9 cellular contexts compared by ENCODE assay signal in the genomic region with DNA sequence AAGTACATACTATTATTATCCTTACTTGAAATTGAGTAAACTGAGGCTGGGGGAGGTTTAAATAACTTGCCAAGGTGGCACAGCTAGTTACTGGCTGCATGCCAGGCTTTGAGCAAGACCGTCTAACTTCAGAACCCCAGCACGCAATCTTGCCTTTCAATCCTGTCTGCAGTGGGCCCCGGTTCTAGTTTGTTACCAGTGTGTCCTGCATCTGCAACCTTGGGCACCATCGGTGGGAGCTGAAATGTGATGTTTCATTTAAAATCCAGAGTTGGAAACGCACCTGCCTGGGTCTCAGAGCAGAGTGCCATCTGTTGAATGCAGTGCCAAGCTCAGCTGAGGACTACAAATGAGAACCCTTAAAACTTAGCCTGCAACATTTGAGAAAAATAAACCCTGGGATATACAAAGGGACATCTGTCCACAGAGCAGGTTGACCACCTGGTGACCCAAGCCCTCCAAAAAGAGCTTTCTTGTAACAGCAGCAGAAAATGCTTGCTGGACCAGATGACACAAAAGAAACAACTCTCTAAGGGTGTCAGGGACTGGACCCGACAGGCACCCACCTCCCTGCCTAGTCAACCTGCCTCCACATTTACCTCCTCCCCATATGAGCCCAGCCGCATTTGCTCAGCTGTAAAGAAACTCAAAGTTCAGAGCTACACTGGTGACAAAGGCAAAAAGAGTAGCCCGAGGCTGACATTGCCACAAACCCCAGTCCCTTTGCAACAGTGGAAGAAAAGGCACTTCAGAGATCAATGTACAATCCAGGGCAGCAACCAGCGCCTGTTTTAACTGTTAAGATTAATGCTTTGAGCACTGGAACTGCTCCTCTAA. TPM values are rescaled to one million over a fixed set of nuclear protein-coding genes. Genes with fewer than 3 reads are reported as not detected.
DNase-seq lines count a peak whose midpoint lies in the region; ATAC-seq and FAIRE-seq lines count a peak whose summit lies in the region.
"Had no signal": no experiment of that assay in that cellular context is flagged by ENCODE, and none has a peak within 500 bp of the region (broad histone marks: within the 10 kb centered on the region; RNA-seq: fewer than 3 reads in every experiment).

No MANE protein-coding gene starts in this region.

- CTCF ChIA-PET in activated CD4-positive, alpha-beta memory T cell treated with anti-CD3 and anti-CD28 coated beads for 36 hours (lab: Charles Lee) = interaction anchor here (0.6 to 9.8 kb wide), 9 partner anchors 8 to 168 kb away, joined by 3 to 161 read pairs (median 5); no protein-coding TSS in a partner anchor

- H3K4me3 ChIP-seq in HUES48 (ENCODE audit: low read depth, low read length) = peak overlapping the region; percentile 76

- intact Hi-C loops in activated CD4-positive, alpha-beta memory T cell treated with anti-CD3 and anti-CD28 coated beads for 36 hours (cut with micrococcal nuclease) = loop anchor here (5.0 kb wide), 1 partner anchor 51 kb away; no protein-coding TSS in a partner anchor
- intact Hi-C loops in left colon (cut with DNase I, micrococcal nuclease) = no loop called here

- H3K4me1 ChIP-seq in HUES48 (ENCODE audit: control insufficient read depth, insufficient read depth, low read length) = peaks cover 10% of the 10 kb centered on the region

- H3K27ac ChIP-seq in HUES48 (ENCODE audit: low read depth, low read length) = no peak overlapping the region

- no peaks in the 10 kb centered on the region for H3K9me3 ChIP-seq in HUES48 (ENCODE audit: control insufficient read depth, insufficient read depth, low read length)

- H3K9ac ChIP-seq in HUES48 (ENCODE audit: low read depth, low read length) = no peak overlapping the region

- no peak for FAIRE-seq in urothelium cell line (lab: Jason Lieb, UNC)

- no peak overlapping the region for H3K27ac Mint-ChIP-seq in activated CD4-positive, alpha-beta memory T cell treated with anti-CD3 and anti-CD28 coated beads for 36 hours
- no peak overlapping the region for H3K27ac Mint-ChIP-seq in stimulated activated effector memory CD8-positive, alpha-beta T cell treated with anti-CD3 and anti-CD28 coated beads, Interleukin-12 subunit alpha, Interleukin-12 subunit beta, amount 100 ng/mL, for 72 hours
- H3K27ac Mint-ChIP-seq: activated naive CD8-positive, alpha-beta T cell treated with anti-CD3 and anti-CD28 coated beads, Interleukin-2, amount 10 ng/mL, durations not matched to agents 7 days and 5 days had no signal

- no peak for DNase-seq in activated CD4-positive, alpha-beta memory T cell treated with anti-CD3 and anti-CD28 coated beads for 36 hours
- peak; percentile 49 to 50 for DNase-seq in left colon
- no peak for DNase-seq in stimulated activated effector memory CD8-positive, alpha-beta T cell treated with anti-CD3 and anti-CD28 coated beads, Interleukin-12 subunit alpha, Interleukin-12 subunit beta, amount 100 ng/mL, for 72 hours (ENCODE audit: low spot score in 2 of 2)
- no peak for DNase-seq in urothelium cell line (ENCODE audit: low spot score)
- DNase-seq: activated naive CD8-positive, alpha-beta T cell treated with anti-CD3 and anti-CD28 coated beads, Interleukin-2, amount 10 ng/mL, durations not matched to agents 7 days and 5 days; NCI-H1436 had no signal

- POLR2A ChIA-PET in activated CD4-positive, alpha-beta memory T cell treated with anti-CD3 and anti-CD28 coated beads for 36 hours (lab: Charles Lee) = no interaction called here

- H3K4me3 Mint-ChIP-seq in activated CD4-positive, alpha-beta memory T cell treated with anti-CD3 and anti-CD28 coated beads for 36 hours = peak overlapping the region; percentile 79
- H3K4me3 Mint-ChIP-seq in stimulated activated effector memory CD8-positive, alpha-beta T cell treated with anti-CD3 and anti-CD28 coated beads, Interleukin-12 subunit alpha, Interleukin-12 subunit beta, amount 100 ng/mL, for 72 hours = peak overlapping the region; percentile 74

- ATAC-seq in left colon = peak; percentile 48
- ATAC-seq in stimulated activated effector memory CD8-positive, alpha-beta T cell treated with anti-CD3 and anti-CD28 coated beads, Interleukin-12 subunit alpha, Interleukin-12 subunit beta, amount 100 ng/mL, for 72 hours = no peak
- ATAC-seq in HG02884 (IDR thresholded peaks at IDR 0.05; ENCODE audit: unreplicated experiment) = no peak
- no peak for ATAC-seq in GM19467 (IDR thresholded peaks at IDR 0.05; ENCODE audit: unreplicated experiment)

- H3K27me3 ChIP-seq in HUES48 (ENCODE audit: control insufficient read depth, insufficient read depth, low read length) = peaks cover 45% of the 10 kb centered on the region

- H3K27me3 Mint-ChIP-seq in activated CD4-positive, alpha-beta memory T cell treated with anti-CD3 and anti-CD28 coated beads for 36 hours = peaks cover 27% of the 10 kb centered on the region

- no peaks in the 10 kb centered on the region for H3K9me3 Mint-ChIP-seq in activated CD4-positive, alpha-beta memory T cell treated with anti-CD3 and anti-CD28 coated beads for 36 hours
- no peaks in the 10 kb centered on the region for H3K9me3 Mint-ChIP-seq in stimulated activated effector memory CD8-positive, alpha-beta T cell treated with anti-CD3 and anti-CD28 coated beads, Interleukin-12 subunit alpha, Interleukin-12 subunit beta, amount 100 ng/mL, for 72 hours
- H3K9me3 Mint-ChIP-seq: activated naive CD8-positive, alpha-beta T cell treated with anti-CD3 and anti-CD28 coated beads, Interleukin-2, amount 10 ng/mL, durations not matched to agents 7 days and 5 days had no signal

- no peaks in the 10 kb centered on the region for H3K36me3 ChIP-seq in HUES48 (ENCODE audit: control insufficient read depth, insufficient read depth, low read length)

- peaks cover 14% of the 10 kb centered on the region for H3K4me1 Mint-ChIP-seq in activated CD4-positive, alpha-beta memory T cell treated with anti-CD3 and anti-CD28 coated beads for 36 hours (ENCODE audit: low read depth)
- H3K4me1 Mint-ChIP-seq in stimulated activated effector memory CD8-positive, alpha-beta T cell treated with anti-CD3 and anti-CD28 coated beads, Interleukin-12 subunit alpha, Interleukin-12 subunit beta, amount 100 ng/mL, for 72 hours = peaks cover 11% of the 10 kb centered on the region

- H3K36me3 Mint-ChIP-seq in activated CD4-positive, alpha-beta memory T cell treated with anti-CD3 and anti-CD28 coated beads for 36 hours = no peaks in the 10 kb centered on the region
- peaks cover 4% of the 10 kb centered on the region for H3K36me3 Mint-ChIP-seq in stimulated activated effector memory CD8-positive, alpha-beta T cell treated with anti-CD3 and anti-CD28 coated beads, Interleukin-12 subunit alpha, Interleukin-12 subunit beta, amount 100 ng/mL, for 72 hours
- H3K36me3 Mint-ChIP-seq: activated naive CD8-positive, alpha-beta T cell treated with anti-CD3 and anti-CD28 coated beads, Interleukin-2, amount 10 ng/mL, durations not matched to agents 7 days and 5 days had no signal

RNA-seq across cellular contexts. Expression of a gene that starts 1.7 kb away (rescaled TPM):
- total RNA-seq in activated CD4-positive, alpha-beta memory T cell treated with anti-CD3 and anti-CD28 coated beads for 36 hours = 10 to 100 TPM in 1 of 2 experiments, 1 to 10 TPM in 1; 10.0 to 10.3 TPM
- 10 to 100 TPM; 48.5 to 49.4 TPM for total RNA-seq in left colon

Comparison
In these comparisons a context has a peak if more than half of its experiments do, and no peak if none do; other contexts are left out.
1. DNase-seq: peak in left colon (2 of 2); none in activated CD4-positive, alpha-beta memory T cell treated with anti-CD3 and anti-CD28 coated beads for 36 hours (single experiment), stimulated activated effector memory CD8-positive, alpha-beta T cell treated with anti-CD3 and anti-CD28 coated beads, Interleukin-12 subunit alpha, Interleukin-12 subunit beta, amount 100 ng/mL, for 72 hours (0 of 2) and urothelium cell line (single experiment).
2. RNA of a gene that starts 1.7 kb away (total RNA-seq): 48.5 to 49.4 TPM in left colon; 10.0 to 10.3 TPM in activated CD4-positive, alpha-beta memory T cell treated with anti-CD3 and anti-CD28 coated beads for 36 hours; every median in the first group is over 4 times any median in the second.